In the genomic region with DNA sequence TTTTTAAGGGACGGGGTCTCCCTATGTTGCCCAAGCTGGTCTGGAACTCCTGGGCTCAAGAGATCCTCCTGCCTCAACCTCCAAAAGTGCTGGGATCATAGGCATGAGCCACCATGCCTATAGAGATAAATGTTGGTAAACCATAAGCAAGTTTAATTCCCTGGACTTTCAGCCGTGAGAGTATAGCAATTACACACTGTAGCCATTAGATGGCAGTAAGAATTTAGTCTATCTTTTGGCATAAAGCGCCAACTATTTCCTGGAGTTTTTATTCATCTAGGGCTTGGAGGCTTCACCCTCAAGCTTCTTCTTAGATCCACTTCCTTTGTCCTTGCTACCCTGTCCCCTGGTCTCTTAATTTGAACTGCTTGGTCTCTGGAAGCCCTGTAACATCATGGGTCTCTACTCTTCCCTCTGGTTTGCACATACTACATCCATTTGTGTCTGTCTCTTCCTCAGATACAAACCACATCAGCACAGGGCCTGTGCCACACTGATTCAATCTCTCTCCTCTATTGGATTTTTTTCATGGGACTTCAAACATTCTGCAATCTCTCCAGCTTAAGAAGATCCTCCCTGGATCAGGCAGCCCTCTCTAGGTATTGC, we compare ENCODE assay signal across 8 cellular contexts. TPM values are rescaled to one million over a fixed set of nuclear protein-coding genes. Genes with fewer than 3 reads are reported as not detected.
A peak's percentile ranks its signal among the peaks of the same experiment; 100 is the strongest.
DNase-seq lines count a peak whose midpoint lies in the region; ATAC-seq, FAIRE-seq and TF ChIP-seq lines count a peak whose summit lies in the region.

No MANE protein-coding gene starts in this region.

- H2BK5ac ChIP-seq in H9 (ENCODE audit: insufficient read length, low read length), result no peak overlapping the region

- DNase-seq in A549 (ENCODE audit: low read depth in 1 of 2, low spot score in 1 of 2), result peak; percentile 54 to 57
- DNase-seq in GM03348 (ENCODE audit: low spot score), result peak; percentile 65
- DNase-seq in H9, result no peak
- DNase-seq in Kasumi-1 (lab: John Stamatoyannopoulos, UW), result peak; percentile 79 to 84
- peak; percentile 81 for DNase-seq in SK-MEL-5 (ENCODE audit: low read depth, low spot score)
- DNase-seq in erythroblast (lab: John Stamatoyannopoulos, UW), result peak; percentile 41 to 51
- no peak for DNase-seq in NK-92 (lab: John Stamatoyannopoulos, UW; ENCODE audit: unreplicated experiment)

- H3K4me2 ChIP-seq in A549 (no peak overlapping the region), H9 (ENCODE audit: insufficient read depth, insufficient read length, low read length) (no peak overlapping the region)

- no peaks in the 10 kb centered on the region for H3K79me1 ChIP-seq in H9 (ENCODE audit: insufficient read depth, low read depth, low read length, poor library complexity, severe bottlenecking)

- POLR2A ChIA-PET in A549 (lab: Yijun Ruan, JAX), result interaction anchor here (1.0 kb wide), 1 partner anchor 94 kb away, joined by 5 read pairs; a partner anchor contains a TSS

- no peak overlapping the region for H2BK12ac ChIP-seq in H9 (ENCODE audit: insufficient read length, low read depth, low read length)

- no peak overlapping the region for H2BK20ac ChIP-seq in H9 (ENCODE audit: low read depth, low read length, poor library complexity, severe bottlenecking)

- no peak overlapping the region for H2BK120ac ChIP-seq in H9 (ENCODE audit: low read depth, low read length, poor library complexity, severe bottlenecking)

- H4K5ac ChIP-seq in H9 (ENCODE audit: insufficient read length, low read depth, low read length), result no peak overlapping the region

- H2BK15ac ChIP-seq in H9 (ENCODE audit: low read depth, low read length), result no peak overlapping the region

- no peak overlapping the region for H3K18ac ChIP-seq in H9 (ENCODE audit: insufficient read length, low read depth, low read length)

- TF ChIP-seq EP300 in A549 (IDR thresholded peaks at IDR 0.05), result no peak

- H3K36me3 Mint-ChIP-seq in H9 (ENCODE audit: insufficient read depth in 1 of 3, low read depth in 3 of 3), result no peaks in the 10 kb centered on the region
- no peaks in the 10 kb centered on the region for H3K36me3 Mint-ChIP-seq in nephron (ENCODE audit: low read depth)

- peak; percentile 66 to 70 for TF ChIP-seq RAD21 in A549 (conservative IDR thresholded peaks at IDR 0.05 in 1 of 2, IDR thresholded peaks at IDR 0.05 in 1 of 2)

- H3K4me1 ChIP-seq in A549 (no peaks in the 10 kb centered on the region), H9 (ENCODE audit: insufficient read depth, low read length) (no peaks in the 10 kb centered on the region; the same call in 1 of the 2 replicates)

- H3K27me3 Mint-ChIP-seq in H9 (ENCODE audit: low read depth) (peaks cover 3% of the 10 kb centered on the region; the same call in 1 of the 2 replicates), nephron (ENCODE audit: low read depth) (no peaks in the 10 kb centered on the region)

- H3K14ac ChIP-seq in H9 (ENCODE audit: insufficient read depth, low read length), result no peak overlapping the region

- peak overlapping the region; percentile 100 for H2AFZ ChIP-seq in H9 (ENCODE audit: low read length)

- H4K8ac ChIP-seq in H9 (replicated peaks; ENCODE audit: insufficient read length, low read depth, low read length), result peak overlapping the region; percentile 71

- peak; percentile 78 for FAIRE-seq in A549 (lab: Jason Lieb, UNC)

- H3K4ac ChIP-seq in H9 (ENCODE audit: low read depth, low read length), result no peak overlapping the region

- no peaks in the 10 kb centered on the region for H3K9me3 ChIP-seq in A549
- H3K9me3 ChIP-seq in H9 (ENCODE audit: control insufficient read depth, low read depth, low read length), result no peaks in the 10 kb centered on the region

- no peak overlapping the region for H3K56ac ChIP-seq in H9 (ENCODE audit: insufficient read length, low read depth, low read length)

- no peak overlapping the region for H2AK5ac ChIP-seq in H9 (ENCODE audit: insufficient read length, low read length)

- no peak for TF ChIP-seq POLR2A in A549 (IDR thresholded peaks at IDR 0.05; ENCODE audit: low read length)
- TF ChIP-seq POLR2A in erythroblast (IDR thresholded peaks at IDR 0.05; ENCODE audit: low read length), result no peak

- H3K9me3 Mint-ChIP-seq in H9 (no peaks in the 10 kb centered on the region; a peak in 2 of 5 replicates), nephron (peaks cover 3% of the 10 kb centered on the region)

- no peaks in the 10 kb centered on the region for H3K79me2 ChIP-seq in H9 (ENCODE audit: insufficient read depth, low read length)

- H4K91ac ChIP-seq in H9 (ENCODE audit: insufficient read length, low read depth, low read length), result no peak overlapping the region

- H3K4me3 ChIP-seq in A549, result no peak overlapping the region

- 4% methylated on average over 3 of the region's 3 CpGs for WGBS in A549 (ENCODE audit: missing lambda C conversion rate)
- WGBS in H9 (ENCODE audit: extremely low coverage, insufficient read length, low lambda C conversion rate), result no CpG with 5 or more reads among the region's 3 CpGs

- CTCF ChIA-PET in A549 (lab: Yijun Ruan, JAX), result interaction anchor here (0.7 to 8.1 kb wide), 25 partner anchors 9 to 206 kb away, joined by 3 to 114 read pairs (median 5); a partner anchor contains a TSS

- H3K27ac Mint-ChIP-seq in H9 (peak overlapping the region in 2 of 3 experiments; percentile 9 to 59; a peak in 4 of 7 replicates), nephron (peak overlapping the region; percentile 58 to 84 (median 79))

- H3K23me2 ChIP-seq in H9 (ENCODE audit: insufficient read length, low read depth, low read length, poor library complexity, severe bottlenecking), result no peaks in the 10 kb centered on the region

- ATAC-seq in A549, result peak; percentile 75 to 92; a peak in 5 of 6 replicates

- in situ Hi-C loops in SK-MEL-5 (cut with HindIII; ENCODE audit: low pct_unique_long_range_greater_than_20kb, low sequenced_read_pairs), result no loop called here

- H3K4me3 Mint-ChIP-seq in H9 (no peak overlapping the region), nephron (no peak overlapping the region)

- TF ChIP-seq CTCF in A549 (IDR thresholded peaks at IDR 0.05) (peak; percentile 76), H9 (conservative IDR thresholded peaks at IDR 0.05) (peak; percentile 81), nephron (IDR thresholded peaks at IDR 0.05; ENCODE audit: unreplicated experiment in 3 of 3) (peak; percentile 69 to 76 (median 70))

- H3K4me1 Mint-ChIP-seq in H9, result peaks cover 4 to 8% of the 10 kb centered on the region in 2 experiments
- H3K4me1 Mint-ChIP-seq in nephron, result peaks cover 21% of the 10 kb centered on the region

- H3K23ac ChIP-seq in H9 (ENCODE audit: insufficient read length, low read depth, low read length), result no peak overlapping the region

- H3K9ac ChIP-seq in H9 (ENCODE audit: extremely low read depth, insufficient read length, low read length), result peak overlapping the region; percentile 34

- H3K27ac ChIP-seq in A549 (no peak overlapping the region), H9 (ENCODE audit: insufficient read length, low read depth, low read length) (no peak overlapping the region)

- no peak overlapping the region for H3T11ph ChIP-seq in H9 (ENCODE audit: low read length)

- H3K27me3 ChIP-seq in H9 (ENCODE audit: insufficient read depth, low read length), result no peaks in the 10 kb centered on the region

- H4K20me1 ChIP-seq in H9 (ENCODE audit: control insufficient read depth, insufficient read depth, insufficient read length), result no peaks in the 10 kb centered on the region

TF ChIP-seq in A549, 52 proteins besides CTCF, POLR2A, EP300 and RAD21:
- no peak for TF ChIP-seq TP53 (CRISPR knock-in tag; IDR thresholded peaks at IDR 0.05)
- peak; percentile 54; the same call in 1 of the 3 replicates for TF ChIP-seq SMC3 (IDR thresholded peaks at IDR 0.05)
TF ChIP-seq in A549: peak in this region for 1.

RNA-seq across cellular contexts. Expression of a gene that starts 38.2 kb away (rescaled TPM):
- polyA plus RNA-seq in A549 (2011; rRNA removed) (not detected in 2 replicates), A549 (2017; fragmentation: RNase III; extraction: RNeasy Plus Mini Kit Qiagen cat#74134 plus additional on column Dnase treatment) (not detected in 3 replicates)
- not detected in 2 replicates for polyA plus RNA-seq in A549 (2012; cell fraction: cytosol; rRNA removed)
- not detected in 2 replicates for polyA plus RNA-seq in A549 (2012; cell fraction: nucleus; rRNA removed)
- not detected in 2 replicates for polyA minus RNA-seq in A549 (2011; rRNA and poly(A)+ RNA removed)
- not detected in 2 replicates for total RNA-seq in H9 (2021)
- total RNA-seq in SK-MEL-5 (2014; rRNA removed; shearing (Covaris generic)), result not detected in 2 replicates
- not detected in 2 replicates for polyA plus RNA-seq in SK-MEL-5 (2015; cell fraction: cytosol; rRNA removed)
- not detected in 2 replicates for polyA plus RNA-seq in SK-MEL-5 (2015; cell fraction: nucleus; rRNA removed)

RNA-seq across cellular contexts. Expression of a gene that starts 48.7 kb away (rescaled TPM):
- polyA plus RNA-seq in A549 (2011; rRNA removed), result not detected in 2 replicates
- not detected in 2 replicates for polyA plus RNA-seq in A549 (2012; cell fraction: cytosol; rRNA removed)
- not detected in 2 replicates for polyA plus RNA-seq in A549 (2012; cell fraction: nucleus; rRNA removed)
- not detected in 3 replicates for polyA plus RNA-seq in A549 (2017; fragmentation: RNase III; extraction: RNeasy Plus Mini Kit Qiagen cat#74134 plus additional on column Dnase treatment)
- polyA minus RNA-seq in A549 (2011; rRNA and poly(A)+ RNA removed), result not detected in 2 replicates
- not detected in 2 replicates for total RNA-seq in H9 (2021)
- not detected in 2 replicates for total RNA-seq in SK-MEL-5 (2014; rRNA removed; shearing (Covaris generic))
- polyA plus RNA-seq in SK-MEL-5 (2015; cell fraction: cytosol; rRNA removed), result not detected in 2 replicates
- polyA plus RNA-seq in SK-MEL-5 (2015; cell fraction: nucleus; rRNA removed), result not detected in 2 replicates

Comparison
In these comparisons a context has a peak if more than half of its experiments do, and no peak if none do; other contexts are left out.
1. DNase-seq: peak in A549 (2 of 2), GM03348 (single experiment), Kasumi-1 (2 of 2), SK-MEL-5 (single experiment) and erythroblast (2 of 2); none in H9 (single experiment) and NK-92 (single experiment).
2. Peak in every context shown above with its lines, with median percentiles within 50 percentile points of each other: CTCF ChIP-seq.